Comparison of ENCODE assay signal across 27 cellular contexts in genomic region chr4:138611721-138612120, GRCh38.
A peak's percentile ranks its signal among the peaks of the same experiment; 100 is the strongest.
DNase-seq lines count a peak whose midpoint lies in the region; ATAC-seq lines count a peak whose summit lies in the region.
"Had no signal": no experiment of that assay in that cellular context is flagged by ENCODE, and none has a peak within 500 bp of the region (broad histone marks: within the 10 kb centered on the region; RNA-seq: fewer than 3 reads in every experiment).

No MANE protein-coding gene starts in this region.

- H2AFZ ChIP-seq in mesenchymal stem cell (ENCODE audit: low read depth, low read length) = no peak overlapping the region
- H2AFZ ChIP-seq: parathyroid adenoma had no signal

- H3K27me3 ChIP-seq in HUES6 (ENCODE audit: control insufficient read depth, insufficient read depth, low read length) = no peaks in the 10 kb centered on the region
- no peaks in the 10 kb centered on the region for H3K27me3 ChIP-seq in mesenchymal stem cell (ENCODE audit: control insufficient read depth in 1 of 2, insufficient read depth in 1 of 2, low read length in 2 of 2)
- no peaks in the 10 kb centered on the region for H3K27me3 ChIP-seq in H7 (ENCODE audit: control insufficient read depth, insufficient read depth, low read length)
- H3K27me3 ChIP-seq: dorsolateral prefrontal cortex, esophagus squamous epithelium, heart left ventricle, transverse colon had no signal

- H2AK5ac ChIP-seq in mesenchymal stem cell (ENCODE audit: low read length, severe bottlenecking) = no peak overlapping the region

- 0 out of 2 replicates have a peak overlapping the region, but pooled peaks have one; percentile 3 for H3K27ac ChIP-seq in HUES6 (ENCODE audit: low read depth, low read length)
- no peak overlapping the region for H3K27ac ChIP-seq in mesenchymal stem cell (ENCODE audit: low read length, poor library complexity, severe bottlenecking)
- H3K27ac ChIP-seq: dorsolateral prefrontal cortex, esophagus squamous epithelium, heart left ventricle, parathyroid adenoma, SK-N-MC, transverse colon had no signal

- no peak overlapping the region for H3K4me2 ChIP-seq in mesenchymal stem cell (ENCODE audit: low read length, poor library complexity, severe bottlenecking)

- peaks cover 9% of the 10 kb centered on the region for H3K9me3 ChIP-seq in HUES6 (ENCODE audit: control insufficient read depth, insufficient read depth, low read depth, low read length)
- no peaks in the 10 kb centered on the region for H3K9me3 ChIP-seq in mesenchymal stem cell (ENCODE audit: control insufficient read depth, low read length)
- H3K9me3 ChIP-seq: transverse colon had no signal

- peaks cover 37% of the 10 kb centered on the region for H3K4me1 ChIP-seq in HUES6 (ENCODE audit: control insufficient read depth, insufficient read depth, low read length)
- peaks cover 6% of the 10 kb centered on the region for H3K4me1 ChIP-seq in mesenchymal stem cell (ENCODE audit: control insufficient read depth, insufficient read depth, low read depth, low read length)
- H3K4me1 ChIP-seq: esophagus squamous epithelium, parathyroid adenoma, transverse colon had no signal

- no peak overlapping the region for H3K23ac ChIP-seq in mesenchymal stem cell (ENCODE audit: low read length in 2 of 2)

- H3K36me3 ChIP-seq in HUES6 (ENCODE audit: control insufficient read depth, insufficient read depth, low read length) = no peaks in the 10 kb centered on the region
- H3K36me3 ChIP-seq in mesenchymal stem cell (ENCODE audit: control insufficient read depth in 1 of 2, insufficient read depth in 2 of 2, low read depth in 1 of 2, low read length in 2 of 2) = no peaks in the 10 kb centered on the region
- H3K36me3 ChIP-seq in H7 (replicated peaks; ENCODE audit: control insufficient read depth, insufficient read depth, low read length) = no peaks in the 10 kb centered on the region
- H3K36me3 ChIP-seq: esophagus squamous epithelium, heart left ventricle, transverse colon had no signal

- no peak overlapping the region for H3K14ac ChIP-seq in mesenchymal stem cell (ENCODE audit: low read length in 2 of 2)

- H3K79me1 ChIP-seq in mesenchymal stem cell (replicated peaks; ENCODE audit: low read length, poor library complexity, severe bottlenecking) = no peaks in the 10 kb centered on the region

- no peak overlapping the region for H2BK5ac ChIP-seq in mesenchymal stem cell (ENCODE audit: low read depth, low read length, poor library complexity, severe bottlenecking)

- H3K9ac ChIP-seq in HUES6 (ENCODE audit: low read length) (no peak overlapping the region), mesenchymal stem cell (ENCODE audit: low read length) (no peak overlapping the region)
- H3K9ac ChIP-seq: parathyroid adenoma had no signal

- ATAC-seq in GM19452 (IDR thresholded peaks at IDR 0.05; ENCODE audit: unreplicated experiment) = no peak
- ATAC-seq: activated CD4-positive, alpha-beta T cell treated with anti-CD3 and anti-CD28 coated beads for 36 hours; activated CD8-positive, alpha-beta T cell treated with anti-CD3 and anti-CD28 coated beads, Interleukin-2, amount 10 ng/mL, durations not matched to agents 7 days and 5 days; heart left ventricle; left ventricle myocardium superior; stimulated activated effector memory CD8-positive, alpha-beta T cell treated with anti-CD3 and anti-CD28 coated beads, Interleukin-12 subunit alpha, Interleukin-12 subunit beta, amount 100 ng/mL, for 72 hours had no signal

- no peak overlapping the region for H2BK120ac ChIP-seq in mesenchymal stem cell (ENCODE audit: low read depth, low read length)

- no peak overlapping the region for H3K4ac ChIP-seq in mesenchymal stem cell (ENCODE audit: low read depth in 1 of 2, low read length in 2 of 2)

- DNase-seq in NCI-H82 (lab: John Stamatoyannopoulos, UW) (peak; percentile 21), NCI-H82 treated with DMSO at 0.1 percent for 48 hours (lab: John Stamatoyannopoulos, UW; ENCODE audit: unreplicated experiment) (no peak), NCI-H69 (lab: John Stamatoyannopoulos, UW) (peak; percentile 80), mesenchymal stem cell (peak; percentile 27), H7 (no peak)
- DNase-seq: activated CD4-positive, alpha-beta T cell treated with anti-CD3 and anti-CD28 coated beads for 36 hours; activated CD8-positive, alpha-beta T cell treated with anti-CD3 and anti-CD28 coated beads, Interleukin-2, amount 10 ng/mL, durations not matched to agents 7 days and 5 days; CD8-positive, alpha-beta memory T cell; DMS79 treated with DMSO at 0.1 percent for 48 hours; dorsolateral prefrontal cortex; esophagus squamous epithelium; foreskin melanocyte; GDM1; heart left ventricle; HFFc6; islet precursor cell; left ventricle myocardium superior; NCI-H1930; NCI-H524; retina; RPMI8226; transverse colon had no signal

- no peak overlapping the region for H4K91ac ChIP-seq in mesenchymal stem cell (ENCODE audit: low read length)

- no peak overlapping the region for H3K18ac ChIP-seq in mesenchymal stem cell (ENCODE audit: low read depth in 1 of 2, low read length in 2 of 2)

- H2BK15ac ChIP-seq in mesenchymal stem cell (ENCODE audit: low read depth, poor library complexity, severe bottlenecking) = no peak overlapping the region

- no peak overlapping the region for H2BK12ac ChIP-seq in mesenchymal stem cell (ENCODE audit: low read length in 2 of 2)

- no CpG with 5 or more reads among the region's 2 CpGs for WGBS in mesenchymal stem cell

- H4K8ac ChIP-seq in mesenchymal stem cell (ENCODE audit: low read length) = no peak overlapping the region

- H3K4me3 ChIP-seq in HUES6 (ENCODE audit: low read depth, low read length) (no peak overlapping the region), mesenchymal stem cell (ENCODE audit: insufficient read depth in 1 of 2, low read depth in 1 of 2, low read length in 2 of 2) (no peak overlapping the region), H7 (ENCODE audit: insufficient read depth, low read depth, low read length) (no peak overlapping the region)
- H3K4me3 ChIP-seq: dorsolateral prefrontal cortex, esophagus squamous epithelium, heart left ventricle, SK-N-MC, transverse colon had no signal

Comparison
In these comparisons a context has a peak if more than half of its experiments do, and no peak if none do; other contexts are left out.
1. DNase-seq: peak in NCI-H82 (single experiment), NCI-H69 (single experiment) and mesenchymal stem cell (single experiment); none in NCI-H82 treated with DMSO at 0.1 percent for 48 hours (single experiment) and H7 (single experiment).